15 cellular contexts compared by ENCODE assay signal in the genomic region with DNA sequence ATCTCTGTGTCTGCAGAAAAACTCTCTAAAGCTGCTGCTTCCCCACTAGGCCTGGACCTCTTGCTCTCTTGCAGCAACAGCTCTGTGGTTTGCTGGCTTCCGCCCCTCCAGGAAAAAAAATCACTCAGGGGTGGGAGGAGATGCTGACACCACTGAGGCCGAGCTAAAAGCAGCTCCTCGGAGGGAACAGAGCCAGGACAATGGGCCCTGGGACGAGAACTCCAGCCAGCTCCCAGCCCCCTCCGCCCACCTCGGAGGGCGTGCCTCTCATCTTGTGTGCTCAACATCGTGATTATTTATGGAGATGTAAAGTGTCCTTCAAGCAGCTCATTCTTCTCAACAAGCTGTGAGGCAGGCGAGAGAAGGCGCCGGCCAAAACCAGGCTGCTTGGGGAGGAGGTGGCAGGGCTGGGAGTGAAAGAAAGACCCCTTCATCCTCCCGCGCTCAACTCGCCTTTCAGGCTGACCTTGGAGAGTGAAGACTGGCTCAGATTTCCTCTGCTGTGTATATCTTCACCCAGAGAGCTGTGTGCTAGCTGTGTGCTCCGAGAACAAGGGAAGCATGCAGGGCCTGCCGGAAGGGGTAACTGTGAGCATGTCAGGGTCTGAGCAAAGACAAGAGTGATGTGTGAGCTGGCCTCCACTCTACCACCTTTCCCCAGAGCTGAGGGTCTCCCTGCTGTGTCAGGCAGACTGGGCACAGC. TPM values are rescaled to one million over a fixed set of nuclear protein-coding genes. Genes with fewer than 3 reads are reported as not detected.
DNase-seq lines count a peak whose midpoint lies in the region; ATAC-seq and TF ChIP-seq lines count a peak whose summit lies in the region.
"Had no signal": no experiment of that assay in that cellular context is flagged by ENCODE, and none has a peak within 500 bp of the region (broad histone marks: within the 10 kb centered on the region; RNA-seq: fewer than 3 reads in every experiment).

No MANE protein-coding gene starts in this region.

- no peaks in the 10 kb centered on the region for H3K9me3 ChIP-seq in CD4-positive, alpha-beta T cell (ENCODE audit: control insufficient read depth, low read length)

- peak overlapping the region; percentile 79 for H3K27ac Mint-ChIP-seq in CD4-positive, alpha-beta T cell
- peak overlapping the region; percentile 19 for H3K27ac Mint-ChIP-seq in activated T-cell treated with anti-CD3 and anti-CD28 coated beads, Interleukin-2, amount 50 U/mL, for 24 hours
- H3K27ac Mint-ChIP-seq: IgD-negative memory B cell had no signal

- peak; percentile 51 for ATAC-seq in CD4-positive, alpha-beta T cell (ENCODE audit: poor library complexity)
- no peak for ATAC-seq in GM18858 (IDR thresholded peaks at IDR 0.05; ENCODE audit: unreplicated experiment)
- no peak for ATAC-seq in foreskin keratinocyte

- POLR2A ChIA-PET in CD4-positive, alpha-beta T cell (lab: Charles Lee): no interaction called here

- intact Hi-C loops in CD4-positive, alpha-beta T cell (cut with DNase I, micrococcal nuclease): no loop called here

- H3K4me3 ChIP-seq in Jurkat, Clone E6-1 (ENCODE audit: low read length): no peak overlapping the region

- DNase-seq in CD4-positive, alpha-beta T cell: peak in 5 of 10 experiments; percentile 1 to 20 (median 14)
- peak; percentile 72 for DNase-seq in Jurkat, Clone E6-1 (ENCODE audit: low read depth, low spot score)
- peak; percentile 30 for DNase-seq in activated T-cell treated with anti-CD3 and anti-CD28 coated beads, Interleukin-2, amount 50 U/mL, for 24 hours
- peak; percentile 12 for DNase-seq in mucosa of gallbladder (ENCODE audit: low spot score)
- DNase-seq in putamen (ENCODE audit: low spot score): no peak
- DNase-seq in foreskin keratinocyte: no peak
- no peak for DNase-seq in GM20000 (ENCODE audit: low spot score)
- DNase-seq: activated CD8-positive, alpha-beta memory T cell treated with anti-CD3 and anti-CD28 coated beads for 24 hours; brain microvascular endothelial cell; erythroblast; GOT3; NCI-H774 had no signal

- no peaks in the 10 kb centered on the region for H3K27me3 Mint-ChIP-seq in CD4-positive, alpha-beta T cell
- peaks cover 4% of the 10 kb centered on the region for H3K27me3 Mint-ChIP-seq in activated T-cell treated with anti-CD3 and anti-CD28 coated beads, Interleukin-2, amount 50 U/mL, for 24 hours

- H3K9me3 Mint-ChIP-seq in CD4-positive, alpha-beta T cell: no peaks in the 10 kb centered on the region
- no peaks in the 10 kb centered on the region for H3K9me3 Mint-ChIP-seq in activated T-cell treated with anti-CD3 and anti-CD28 coated beads, Interleukin-2, amount 50 U/mL, for 24 hours

- no peak overlapping the region for H3K27ac ChIP-seq in CD4-positive, alpha-beta T cell (ENCODE audit: low read depth, low read length)
- no peak overlapping the region for H3K27ac ChIP-seq in foreskin keratinocyte
- H3K27ac ChIP-seq: brain microvascular endothelial cell had no signal

- H3K4me1 Mint-ChIP-seq in CD4-positive, alpha-beta T cell (ENCODE audit: low read depth): peaks cover 36% of the 10 kb centered on the region
- H3K4me1 Mint-ChIP-seq in activated T-cell treated with anti-CD3 and anti-CD28 coated beads, Interleukin-2, amount 50 U/mL, for 24 hours (ENCODE audit: low read depth): peaks cover 18% of the 10 kb centered on the region
- H3K4me1 Mint-ChIP-seq: IgD-negative memory B cell had no signal

- H3K4me1 ChIP-seq in foreskin keratinocyte: no peaks in the 10 kb centered on the region

- no peaks in the 10 kb centered on the region for H3K27me3 ChIP-seq in CD4-positive, alpha-beta T cell (ENCODE audit: control insufficient read depth, insufficient read depth, low read length)
- H3K27me3 ChIP-seq in foreskin keratinocyte: peaks cover 2% of the 10 kb centered on the region
- H3K27me3 ChIP-seq: brain microvascular endothelial cell had no signal

- peak overlapping the region; percentile 80 for H3K4me3 Mint-ChIP-seq in CD4-positive, alpha-beta T cell
- no peak overlapping the region for H3K4me3 Mint-ChIP-seq in activated T-cell treated with anti-CD3 and anti-CD28 coated beads, Interleukin-2, amount 50 U/mL, for 24 hours
- H3K4me3 Mint-ChIP-seq: IgD-negative memory B cell had no signal

- CTCF ChIA-PET in CD4-positive, alpha-beta T cell (lab: Charles Lee): no interaction called here

- no peaks in the 10 kb centered on the region for H3K36me3 Mint-ChIP-seq in CD4-positive, alpha-beta T cell (ENCODE audit: low read depth)
- no peaks in the 10 kb centered on the region for H3K36me3 Mint-ChIP-seq in activated T-cell treated with anti-CD3 and anti-CD28 coated beads, Interleukin-2, amount 50 U/mL, for 24 hours (ENCODE audit: low read depth)
- H3K36me3 Mint-ChIP-seq: CD8-positive, alpha-beta memory T cell; IgD-negative memory B cell had no signal

- TF ChIP-seq CTCF in CD4-positive, alpha-beta T cell (IDR thresholded peaks at IDR 0.05): no peak
- TF ChIP-seq CTCF in foreskin keratinocyte (conservative IDR thresholded peaks at IDR 0.05) (no peak), GM20000 (IDR thresholded peaks at IDR 0.05; ENCODE audit: extremely low read depth, missing control alignments) (no peak)

RNA-seq across cellular contexts. Expression of a gene that starts 53.6 kb away (rescaled TPM):
- total RNA-seq in CD4-positive, alpha-beta T cell: not detected
- not detected for polyA plus RNA-seq in Jurkat, Clone E6-1 (2012; ENCODE audit: insufficient read depth, insufficient read length)
- not detected for total RNA-seq in mucosa of gallbladder
- not detected in 2 replicates for total RNA-seq in foreskin keratinocyte
- not detected in 2 replicates for polyA plus RNA-seq in foreskin keratinocyte
- total RNA-seq: CD8-positive, alpha-beta memory T cell had no signal
- polyA plus RNA-seq: IgD-negative memory B cell had no signal

Comparison
In these comparisons a context has a peak if more than half of its experiments do, and no peak if none do; other contexts are left out.
1. DNase-seq: peak in Jurkat, Clone E6-1 (single experiment), activated T-cell treated with anti-CD3 and anti-CD28 coated beads, Interleukin-2, amount 50 U/mL, for 24 hours (single experiment) and mucosa of gallbladder (single experiment); none in putamen (single experiment), foreskin keratinocyte (0 of 2) and GM20000 (single experiment).